In genomic region chr11:119206512-119207299, GRCh38 we compare ENCODE assay signal across 8 cellular contexts. TPM values are rescaled to one million over a fixed set of nuclear protein-coding genes. Genes with fewer than 3 reads are reported as not detected.
DNase-seq lines count a peak whose midpoint lies in the region; ATAC-seq and TF ChIP-seq lines count a peak whose summit lies in the region.

No MANE protein-coding gene starts in this region.

- H3K4me3 ChIP-seq in uterus, result peak overlapping the region; percentile 78 to 99

- no peak for TF ChIP-seq POLR2A in uterus (IDR thresholded peaks at IDR 0.05)

- intact Hi-C loops in left ventricle myocardium superior (cut with micrococcal nuclease), result loop anchor here (5.0 kb wide), 1 partner anchor 76 kb away; no protein-coding TSS in a partner anchor
- intact Hi-C loops in uterus (cut with DNase I; ENCODE audit: low total_unique reads), result loop anchor here (5.0 kb wide), 1 partner anchor 116 kb away; no protein-coding TSS in a partner anchor

- no peaks in the 10 kb centered on the region for H3K9me3 Mint-ChIP-seq in activated naive CD8-positive, alpha-beta T cell treated with anti-CD3 and anti-CD28 coated beads, Interleukin-2, amount 10 ng/mL, durations not matched to agents 7 days and 5 days

- H3K4me1 ChIP-seq in uterus, result peaks cover 0 to 5% of the 10 kb centered on the region in 2 donors

- no peaks in the 10 kb centered on the region for H3K36me3 ChIP-seq in uterus

- peak overlapping the region; percentile 99 for H3K4me3 Mint-ChIP-seq in activated naive CD8-positive, alpha-beta T cell treated with anti-CD3 and anti-CD28 coated beads, Interleukin-2, amount 10 ng/mL, durations not matched to agents 7 days and 5 days

- no peaks in the 10 kb centered on the region for H3K27me3 ChIP-seq in uterus

- no peaks in the 10 kb centered on the region for H3K9me3 ChIP-seq in uterus

- peak overlapping the region; percentile 90 for H3K27ac Mint-ChIP-seq in activated naive CD8-positive, alpha-beta T cell treated with anti-CD3 and anti-CD28 coated beads, Interleukin-2, amount 10 ng/mL, durations not matched to agents 7 days and 5 days

- ATAC-seq in GM18502 (IDR thresholded peaks at IDR 0.05; ENCODE audit: poor library complexity, unreplicated experiment) (peak; percentile 23), HG02870 (IDR thresholded peaks at IDR 0.05; ENCODE audit: unreplicated experiment) (peak; percentile 16), left ventricle myocardium superior (peak; percentile 41)
- ATAC-seq in activated naive CD8-positive, alpha-beta T cell treated with anti-CD3 and anti-CD28 coated beads, Interleukin-2, amount 10 ng/mL, durations not matched to agents 7 days and 5 days (ENCODE audit: low read depth), result peak; percentile 34

- DNase-seq in RPMI8226 (peak; percentile 29), left ventricle myocardium superior (peak; percentile 65), putamen (ENCODE audit: low spot score) (peak; percentile 16), uterus (peak; percentile 59 to 63), hippocampal formation (lab: John Stamatoyannopoulos, UW) (no peak)
- DNase-seq in activated naive CD8-positive, alpha-beta T cell treated with anti-CD3 and anti-CD28 coated beads, Interleukin-2, amount 10 ng/mL, durations not matched to agents 7 days and 5 days, result no peak

- POLR2A ChIA-PET in activated naive CD8-positive, alpha-beta T cell treated with anti-CD3 and anti-CD28 coated beads, Interleukin-2, amount 10 ng/mL, durations not matched to agents 7 days and 5 days (lab: Charles Lee), result interaction anchor here (0.5 to 3.8 kb wide), 23 partner anchors 38 to 188 kb away, joined by 3 to 29 read pairs (median 4); partner anchors contain the start of genes DPAGT1, HINFP, MCAM and NLRX1

- H3K27me3 Mint-ChIP-seq in activated naive CD8-positive, alpha-beta T cell treated with anti-CD3 and anti-CD28 coated beads, Interleukin-2, amount 10 ng/mL, durations not matched to agents 7 days and 5 days, result no peaks in the 10 kb centered on the region

- peak overlapping the region; percentile 98 for H3K27ac ChIP-seq in uterus

- peaks cover 14% of the 10 kb centered on the region for H3K4me1 Mint-ChIP-seq in activated naive CD8-positive, alpha-beta T cell treated with anti-CD3 and anti-CD28 coated beads, Interleukin-2, amount 10 ng/mL, durations not matched to agents 7 days and 5 days

- peaks cover 3% of the 10 kb centered on the region for H3K36me3 Mint-ChIP-seq in activated naive CD8-positive, alpha-beta T cell treated with anti-CD3 and anti-CD28 coated beads, Interleukin-2, amount 10 ng/mL, durations not matched to agents 7 days and 5 days

- TF ChIP-seq CTCF in uterus (IDR thresholded peaks at IDR 0.05), result no peak

RNA-seq across cellular contexts. Expression of gene CBL, which starts 0.6 kb away (rescaled TPM):
- 10 to 100 TPM; 45.1 to 45.2 TPM for total RNA-seq in activated naive CD8-positive, alpha-beta T cell treated with anti-CD3 and anti-CD28 coated beads, Interleukin-2, amount 10 ng/mL, durations not matched to agents 7 days and 5 days
- total RNA-seq in left ventricle myocardium superior (7.1 TPM), uterus (10 to 100 TPM in 3 of 4 donors, 1 to 10 TPM in 1; 10.0 to 39.9 (median 13.0) TPM)

RNA-seq across cellular contexts. Expression of gene NHERF4, which starts 21.4 kb away (rescaled TPM):
- total RNA-seq in activated naive CD8-positive, alpha-beta T cell treated with anti-CD3 and anti-CD28 coated beads, Interleukin-2, amount 10 ng/mL, durations not matched to agents 7 days and 5 days, result under 1 TPM in 1 of 2 experiments, not detected in 1; 0.30 TPM
- 1.1 TPM for total RNA-seq in left ventricle myocardium superior
- under 1 TPM in 2 of 4 donors, not detected in 2; under 0.01 to 0.41 TPM for total RNA-seq in uterus

RNA-seq across cellular contexts. Expression of gene NLRX1, which starts 38.2 kb away (rescaled TPM):
- total RNA-seq in activated naive CD8-positive, alpha-beta T cell treated with anti-CD3 and anti-CD28 coated beads, Interleukin-2, amount 10 ng/mL, durations not matched to agents 7 days and 5 days, result 10 to 100 TPM; 20.7 to 25.2 TPM
- total RNA-seq in left ventricle myocardium superior, result 31.2 TPM
- 10 to 100 TPM in 3 of 4 donors, 1 to 10 TPM in 1; 5.1 to 23.5 (median 16.8) TPM for total RNA-seq in uterus

RNA-seq across cellular contexts. Expression of gene ABCG4, which starts 57.9 kb away (rescaled TPM):
- total RNA-seq in activated naive CD8-positive, alpha-beta T cell treated with anti-CD3 and anti-CD28 coated beads, Interleukin-2, amount 10 ng/mL, durations not matched to agents 7 days and 5 days, result not detected
- 1.1 TPM for total RNA-seq in left ventricle myocardium superior
- total RNA-seq in uterus, result 1 to 10 TPM in 1 of 4 donors, under 1 TPM in 1, not detected in 2; 0.55 to 2.7 TPM

Comparison
In these comparisons a context has a peak if more than half of its experiments do, and no peak if none do; other contexts are left out.
1. DNase-seq: peak in RPMI8226 (single experiment), left ventricle myocardium superior (single experiment), putamen (single experiment) and uterus (2 of 2); none in activated naive CD8-positive, alpha-beta T cell treated with anti-CD3 and anti-CD28 coated beads, Interleukin-2, amount 10 ng/mL, durations not matched to agents 7 days and 5 days (single experiment) and hippocampal formation (0 of 2).
2. Peak in every context shown above with its lines, with median percentiles within 50 percentile points of each other: ATAC-seq.